12 cellular contexts compared by ENCODE assay signal in the genomic region with DNA sequence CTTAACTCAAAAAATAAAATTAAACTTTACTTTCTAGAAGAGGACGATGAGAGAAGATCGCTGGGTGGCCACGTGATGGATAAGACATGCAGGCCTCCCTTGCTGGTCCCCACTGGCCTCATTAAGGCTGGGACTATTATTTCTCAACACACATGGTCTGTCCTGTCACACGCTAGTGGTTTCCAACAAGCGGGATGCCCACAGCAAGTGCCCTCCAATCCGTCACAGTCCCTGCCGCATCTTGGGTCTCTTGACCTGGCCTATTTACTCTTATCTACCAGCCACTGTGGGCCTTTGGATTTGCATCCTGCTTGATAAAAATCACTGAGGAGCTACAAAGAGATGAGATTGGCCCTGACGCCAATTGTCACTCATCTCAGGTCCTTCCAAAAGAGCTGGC. TPM values are rescaled to one million over a fixed set of nuclear protein-coding genes. Genes with fewer than 3 reads are reported as not detected.
A peak's percentile ranks its signal among the peaks of the same experiment; 100 is the strongest.
DNase-seq lines count a peak whose midpoint lies in the region; ATAC-seq lines count a peak whose summit lies in the region.
"Had no signal": no experiment of that assay in that cellular context is flagged by ENCODE, and none has a peak within 500 bp of the region (broad histone marks: within the 10 kb centered on the region; RNA-seq: fewer than 3 reads in every experiment).

No MANE protein-coding gene starts in this region.

- H4K5ac ChIP-seq in mesendoderm (ENCODE audit: low read length): no peak overlapping the region

- H2BK5ac ChIP-seq in mesendoderm (ENCODE audit: low read length): no peak overlapping the region

- peak overlapping the region; percentile 4 for H3K27ac Mint-ChIP-seq in activated naive CD8-positive, alpha-beta T cell treated with anti-CD3 and anti-CD28 coated beads, Interleukin-2, amount 10 ng/mL, durations not matched to agents 7 days and 5 days

- no peak overlapping the region for H4K8ac ChIP-seq in mesendoderm (ENCODE audit: low read depth, low read length)

- ATAC-seq in activated T-cell treated with anti-CD3 and anti-CD28 coated beads, Interleukin-2, amount 50 U/mL, for 4 hours: no peak
- no peak for ATAC-seq in activated naive CD8-positive, alpha-beta T cell treated with anti-CD3 and anti-CD28 coated beads, Interleukin-2, amount 10 ng/mL, durations not matched to agents 7 days and 5 days (ENCODE audit: low read depth)

- H3K79me1 ChIP-seq in mesendoderm (ENCODE audit: low read length): peaks cover 31% of the 10 kb centered on the region

- peaks cover 15% of the 10 kb centered on the region for H3K36me3 Mint-ChIP-seq in activated T-cell treated with anti-CD3 and anti-CD28 coated beads, Interleukin-2, amount 50 U/mL, for 4 hours (ENCODE audit: insufficient read depth)
- H3K36me3 Mint-ChIP-seq in activated naive CD8-positive, alpha-beta T cell treated with anti-CD3 and anti-CD28 coated beads, Interleukin-2, amount 10 ng/mL, durations not matched to agents 7 days and 5 days: peaks cover 20% of the 10 kb centered on the region

- no peak for DNase-seq in activated T-cell treated with anti-CD3 and anti-CD28 coated beads, Interleukin-2, amount 50 U/mL, for 4 hours
- no peak for DNase-seq in activated T-cell treated with anti-CD3 and anti-CD28 coated beads, Interleukin-2, amount 50 U/mL, for 1 hour
- no peak for DNase-seq in activated naive CD8-positive, alpha-beta T cell treated with anti-CD3 and anti-CD28 coated beads, Interleukin-2, amount 10 ng/mL, durations not matched to agents 7 days and 5 days
- DNase-seq in mesendoderm (no peak), substantia nigra (lab: John Stamatoyannopoulos, UW) (peak in 1 of 49 donors; percentile 30), KG1 (lab: John Stamatoyannopoulos, UW) (no peak), DMS79 treated with DMSO at 0.1 percent for 48 hours (lab: John Stamatoyannopoulos, UW) (no peak)
- no peak for DNase-seq in NK-92 treated with Interleukin-12 subunit alpha and Interleukin-12 subunit beta, amount 100 ng/mL, for 24 hours (lab: John Stamatoyannopoulos, UW)
- DNase-seq: ACHN; NCI-H146; stimulated activated CD4-positive, alpha-beta T cell treated with anti-CD3 and anti-CD28 coated beads, Interleukin-2, amount 100 ng/mL, for 24 hours had no signal

- H3K56ac ChIP-seq in mesendoderm (ENCODE audit: low read length): no peak overlapping the region

- H2BK15ac ChIP-seq in mesendoderm (replicated peaks; ENCODE audit: low read depth): no peak overlapping the region

- H3K4me2 ChIP-seq in mesendoderm (ENCODE audit: low read length): no peak overlapping the region

- H3K36me3 ChIP-seq in mesendoderm (ENCODE audit: control insufficient read depth, insufficient read depth, low read length): no peaks in the 10 kb centered on the region

- H3K9ac ChIP-seq in mesendoderm (ENCODE audit: low read length): no peak overlapping the region

- H3K79me2 ChIP-seq in mesendoderm (ENCODE audit: control insufficient read depth, insufficient read depth, low read length): peaks cover 87% of the 10 kb centered on the region

- H3K27me3 Mint-ChIP-seq in activated T-cell treated with anti-CD3 and anti-CD28 coated beads, Interleukin-2, amount 50 U/mL, for 4 hours (ENCODE audit: low read depth): no peaks in the 10 kb centered on the region
- no peaks in the 10 kb centered on the region for H3K27me3 Mint-ChIP-seq in activated naive CD8-positive, alpha-beta T cell treated with anti-CD3 and anti-CD28 coated beads, Interleukin-2, amount 10 ng/mL, durations not matched to agents 7 days and 5 days

- no peak overlapping the region for H3K4me3 ChIP-seq in mesendoderm (ENCODE audit: low read length)

- H3K27me3 ChIP-seq in mesendoderm (ENCODE audit: insufficient read depth, low read length, poor library complexity): no peaks in the 10 kb centered on the region

- POLR2A ChIA-PET in activated naive CD8-positive, alpha-beta T cell treated with anti-CD3 and anti-CD28 coated beads, Interleukin-2, amount 10 ng/mL, durations not matched to agents 7 days and 5 days (lab: Charles Lee): no interaction called here

- H3K27ac ChIP-seq in mesendoderm (ENCODE audit: low read depth, low read length): peak overlapping the region; percentile 58
- peak overlapping the region; percentile 88 for H3K27ac ChIP-seq in substantia nigra (ENCODE audit: low read depth, low read length, poor library complexity, severe bottlenecking)

- no CpG with 5 or more reads among the region's 8 CpGs for WGBS in mesendoderm (ENCODE audit: extremely low coverage, insufficient coverage, low lambda C conversion rate)

- no peak overlapping the region for H3K4ac ChIP-seq in mesendoderm (ENCODE audit: low read depth, low read length)

- H2AK5ac ChIP-seq in mesendoderm (ENCODE audit: low read length): no peak overlapping the region

- H3K4me1 Mint-ChIP-seq in activated T-cell treated with anti-CD3 and anti-CD28 coated beads, Interleukin-2, amount 50 U/mL, for 4 hours (ENCODE audit: low read depth): peaks cover 92% of the 10 kb centered on the region
- peaks cover 61% of the 10 kb centered on the region for H3K4me1 Mint-ChIP-seq in activated naive CD8-positive, alpha-beta T cell treated with anti-CD3 and anti-CD28 coated beads, Interleukin-2, amount 10 ng/mL, durations not matched to agents 7 days and 5 days

- peak overlapping the region; percentile 40 for H3K4me3 Mint-ChIP-seq in activated T-cell treated with anti-CD3 and anti-CD28 coated beads, Interleukin-2, amount 50 U/mL, for 4 hours
- no peak overlapping the region for H3K4me3 Mint-ChIP-seq in activated naive CD8-positive, alpha-beta T cell treated with anti-CD3 and anti-CD28 coated beads, Interleukin-2, amount 10 ng/mL, durations not matched to agents 7 days and 5 days
- H3K4me3 Mint-ChIP-seq: T-helper 2 cell treated with Interferon-gamma antibody and Interleukin-4, amounts not matched to agents 5 μg/mL and 100 μg/mL, for 36 hours had no signal

- H3K9me3 Mint-ChIP-seq in activated T-cell treated with anti-CD3 and anti-CD28 coated beads, Interleukin-2, amount 50 U/mL, for 4 hours: no peaks in the 10 kb centered on the region
- no peaks in the 10 kb centered on the region for H3K9me3 Mint-ChIP-seq in activated naive CD8-positive, alpha-beta T cell treated with anti-CD3 and anti-CD28 coated beads, Interleukin-2, amount 10 ng/mL, durations not matched to agents 7 days and 5 days
- H3K9me3 Mint-ChIP-seq: T-helper 2 cell treated with Interferon-gamma antibody and Interleukin-4, amounts not matched to agents 5 μg/mL and 100 μg/mL, for 36 hours had no signal

- H3K4me1 ChIP-seq in mesendoderm (ENCODE audit: control insufficient read depth, low read depth, low read length): peaks cover 23% of the 10 kb centered on the region

- no peak overlapping the region for H2BK120ac ChIP-seq in mesendoderm (ENCODE audit: low read depth, low read length)

- no peak overlapping the region for H3K18ac ChIP-seq in mesendoderm (ENCODE audit: low read length)

- no peak overlapping the region for H3K23ac ChIP-seq in mesendoderm (ENCODE audit: low read length)

RNA-seq across cellular contexts. Expression of a gene that starts 30.0 kb away (rescaled TPM):
- total RNA-seq in activated T-cell treated with anti-CD3 and anti-CD28 coated beads, Interleukin-2, amount 50 U/mL, for 4 hours: 100 to 1,000 TPM; 262 to 285 (median 264) TPM
- 100 to 1,000 TPM; 395 to 412 TPM for total RNA-seq in activated naive CD8-positive, alpha-beta T cell treated with anti-CD3 and anti-CD28 coated beads, Interleukin-2, amount 10 ng/mL, durations not matched to agents 7 days and 5 days
- 289 TPM for polyA plus RNA-seq in mesendoderm (2013, experiment 1 of 2)
- 292 TPM for polyA plus RNA-seq in mesendoderm (2013, experiment 2 of 2)
